Comparison of ENCODE assay signal across 21 cellular contexts in genomic region chr15:52485290-52485689, GRCh38.
"Had no signal": no experiment of that assay in that cellular context is flagged by ENCODE, and none has a peak within 500 bp of the region (broad histone marks: within the 10 kb centered on the region; RNA-seq: fewer than 3 reads in every experiment).

No MANE protein-coding gene starts in this region.

- H3K4me3 ChIP-seq: ovary, stomach, transverse colon had no signal

- H3K27ac ChIP-seq: foreskin keratinocyte, neutrophil, ovary, stomach, transverse colon had no signal

- DNase-seq: activated CD4-positive, alpha-beta memory T cell treated with anti-CD3 and anti-CD28 coated beads for 36 hours; activated CD4-positive, alpha-beta T cell treated with anti-CD3 and anti-CD28 coated beads for 48 hours; activated CD4-positive, CD25-positive, alpha-beta regulatory T cell; activated effector memory CD4-positive, alpha-beta T cell treated with anti-CD3 and anti-CD28 coated beads, Interleukin-2, amount 50 U/mL, for 16 hours; activated naive CD4-positive, alpha-beta T cell treated with anti-CD3 and anti-CD28 coated beads, Interleukin-2, amount 10 ng/mL, durations not matched to agents 7 days and 5 days; activated T-cell treated with anti-CD3 and anti-CD28 coated beads, Interleukin-2, amount 50 U/mL, for 48 hours; cortex of kidney; effector CD4-positive, alpha-beta T cell; foreskin keratinocyte; left cardiac atrium; mesenchymal stem cell; ovary; small intestine; stimulated activated CD4-positive, alpha-beta T cell treated with anti-CD3 and anti-CD28 coated beads, Interleukin-15, amount 100 ng/mL, for 24 hours; stomach; T1000; transverse colon had no signal

- ATAC-seq: foreskin keratinocyte; left cardiac atrium; sciatic nerve; stimulated activated memory B cell treated with anti-CD40 and anti-IgM and Interleukin-4, amounts not matched to agents 10 μg/mL and 1 μg/mL and 100 μg/mL, for 72 hours had no signal

- H3K9me3 ChIP-seq: neutrophil, ovary, stomach, transverse colon had no signal

- H3K27me3 ChIP-seq: foreskin keratinocyte, neutrophil, ovary, stomach, transverse colon had no signal

- FAIRE-seq: small intestine, urothelium cell line had no signal

- H3K36me3 ChIP-seq: neutrophil, ovary, stomach, transverse colon had no signal
